Comparison of ENCODE assay signal across 8 cellular contexts in genomic region chr12:82517027-82517426, GRCh38.
DNase-seq lines count a peak whose midpoint lies in the region; ATAC-seq, FAIRE-seq and TF ChIP-seq lines count a peak whose summit lies in the region.

No MANE protein-coding gene starts in this region.

- TF ChIP-seq POLR2A in GM12891 (IDR thresholded peaks at IDR 0.05; ENCODE audit: low read depth, low read length) = no peak

- no peaks in the 10 kb centered on the region for H3K4me1 ChIP-seq in SK-N-SH (ENCODE audit: control insufficient read depth in 1 of 2, insufficient read depth in 2 of 2, low read depth in 1 of 2, low read length in 1 of 2)
- no peaks in the 10 kb centered on the region for H3K4me1 ChIP-seq in mesenchymal stem cell (ENCODE audit: control insufficient read depth, insufficient read depth, low read depth, low read length)

- H4K91ac ChIP-seq in mesenchymal stem cell (ENCODE audit: low read length) = no peak overlapping the region

- no peak overlapping the region for H3K27ac ChIP-seq in SK-N-SH (ENCODE audit: low read depth in 2 of 2, low read length in 1 of 2)
- no peak overlapping the region for H3K27ac ChIP-seq in mesenchymal stem cell (ENCODE audit: low read length, poor library complexity, severe bottlenecking)

- ATAC-seq in GM18907 (IDR thresholded peaks at IDR 0.05; ENCODE audit: unreplicated experiment) (peak; percentile 89), HG03097 (IDR thresholded peaks at IDR 0.05; ENCODE audit: low FRiP score, unreplicated experiment) (peak; percentile 64)

- no peaks in the 10 kb centered on the region for H3K36me3 ChIP-seq in SK-N-SH (replicated peaks in 1 of 2; ENCODE audit: control insufficient read depth in 1 of 2, insufficient read depth in 2 of 2, low read length in 1 of 2)
- H3K36me3 ChIP-seq in mesenchymal stem cell (ENCODE audit: control insufficient read depth in 1 of 2, insufficient read depth in 2 of 2, low read depth in 1 of 2, low read length in 2 of 2) = no peaks in the 10 kb centered on the region

- no peak; the same call in 1 of the 2 replicates for TF ChIP-seq RAD21 in SK-N-SH (IDR thresholded peaks at IDR 0.05; ENCODE audit: low read length)

- no peak overlapping the region for H2BK5ac ChIP-seq in mesenchymal stem cell (ENCODE audit: low read depth, low read length, poor library complexity, severe bottlenecking)

- H2AK5ac ChIP-seq in mesenchymal stem cell (ENCODE audit: low read length, severe bottlenecking) = no peak overlapping the region

- H3K9ac ChIP-seq in SK-N-SH (no peak overlapping the region), mesenchymal stem cell (ENCODE audit: low read length) (no peak overlapping the region)

- no peaks in the 10 kb centered on the region for H3K79me1 ChIP-seq in mesenchymal stem cell (replicated peaks; ENCODE audit: low read length, poor library complexity, severe bottlenecking)

- no peak overlapping the region for H3K18ac ChIP-seq in mesenchymal stem cell (ENCODE audit: low read depth in 1 of 2, low read length in 2 of 2)

- CTCF ChIA-PET in SK-N-SH (lab: Yijun Ruan, JAX) = interaction anchor here (1.2 kb wide), 1 partner anchor 9 kb away, joined by 4 read pairs; no protein-coding TSS in a partner anchor

- no peak for TF ChIP-seq EP300 in SK-N-SH (IDR thresholded peaks at IDR 0.05; ENCODE audit: borderline replicate concordance in 1 of 2, low read depth in 1 of 2, low read length in 1 of 2)

- H4K20me1 ChIP-seq in SK-N-SH (ENCODE audit: insufficient read depth) = no peaks in the 10 kb centered on the region

- no peak overlapping the region for H4K8ac ChIP-seq in mesenchymal stem cell (ENCODE audit: low read length)

- no peak overlapping the region; a peak in 1 of 4 replicates for H3K4me3 ChIP-seq in SK-N-SH (ENCODE audit: low read depth in 2 of 2, low read length in 1 of 2)
- no peak overlapping the region for H3K4me3 ChIP-seq in mesenchymal stem cell (ENCODE audit: insufficient read depth in 1 of 2, low read depth in 1 of 2, low read length in 2 of 2)

- H3K9me3 ChIP-seq in SK-N-SH (no peaks in the 10 kb centered on the region), mesenchymal stem cell (ENCODE audit: control insufficient read depth, low read length) (no peaks in the 10 kb centered on the region)

- peak; percentile 58 for DNase-seq in ACHN
- peak; percentile 1 for DNase-seq in SK-N-SH
- peak; percentile 9 for DNase-seq in mesenchymal stem cell
- DNase-seq in GM12891 (ENCODE audit: insufficient read length, low spot score) = no peak
- DNase-seq in NCI-H2196 treated with DMSO at 0.1 percent for 48 hours (lab: John Stamatoyannopoulos, UW; ENCODE audit: unreplicated experiment) = no peak
- no peak for DNase-seq in occipital lobe (lab: John Stamatoyannopoulos, UW)

- no peak overlapping the region for H2BK12ac ChIP-seq in mesenchymal stem cell (ENCODE audit: low read length in 2 of 2)

- no peaks in the 10 kb centered on the region for H3K27me3 ChIP-seq in SK-N-SH (ENCODE audit: insufficient read depth)
- H3K27me3 ChIP-seq in mesenchymal stem cell (ENCODE audit: control insufficient read depth in 1 of 2, insufficient read depth in 1 of 2, low read length in 2 of 2) = no peaks in the 10 kb centered on the region

- no peak overlapping the region for H3K23ac ChIP-seq in mesenchymal stem cell (ENCODE audit: low read length in 2 of 2)

- POLR2A ChIA-PET in SK-N-SH (lab: Yijun Ruan, JAX) = no interaction called here

- no peaks in the 10 kb centered on the region for H3K9me2 ChIP-seq in SK-N-SH

- H3K14ac ChIP-seq in mesenchymal stem cell (ENCODE audit: low read length in 2 of 2) = no peak overlapping the region

- in situ Hi-C loops in ACHN (cut with HindIII; ENCODE audit: low pct_ligation_motif_present, low pct_unique_long_range_greater_than_20kb, low sequenced_read_pairs) = no loop called here

- no peak overlapping the region for H2AFZ ChIP-seq in SK-N-SH (ENCODE audit: low read depth)
- no peak overlapping the region for H2AFZ ChIP-seq in mesenchymal stem cell (ENCODE audit: low read depth, low read length)

- no peak for FAIRE-seq in GM12891 (lab: Jason Lieb, UNC)

- H3K79me2 ChIP-seq in SK-N-SH (ENCODE audit: insufficient read depth) = no peaks in the 10 kb centered on the region

- H2BK120ac ChIP-seq in mesenchymal stem cell (ENCODE audit: low read depth, low read length) = no peak overlapping the region

- no peak overlapping the region for H3K4me2 ChIP-seq in SK-N-SH
- no peak overlapping the region for H3K4me2 ChIP-seq in mesenchymal stem cell (ENCODE audit: low read length, poor library complexity, severe bottlenecking)

- no peak overlapping the region for H2BK15ac ChIP-seq in mesenchymal stem cell (ENCODE audit: low read depth, poor library complexity, severe bottlenecking)

- peak; percentile 57 for TF ChIP-seq CTCF in SK-N-SH (IDR thresholded peaks at IDR 0.05)

- no peak overlapping the region for H3K4ac ChIP-seq in mesenchymal stem cell (ENCODE audit: low read depth in 1 of 2, low read length in 2 of 2)

- no peaks in the 10 kb centered on the region for H3F3A ChIP-seq in SK-N-SH (replicated peaks; ENCODE audit: insufficient read depth)

TF ChIP-seq in SK-N-SH, 30 proteins besides CTCF, POLR2A, EP300 and RAD21:
- TF ChIP-seq EZH2phosphoT487 (IDR thresholded peaks at IDR 0.05; ENCODE audit: borderline replicate concordance, low read depth) = no peak
- TF ChIP-seq POLR2AphosphoS5 (IDR thresholded peaks at IDR 0.05; ENCODE audit: low read depth, low read length) = no peak

TF ChIP-seq in GM12891, 5 proteins besides CTCF, POLR2A, EP300 and RAD21:
- TF ChIP-seq POU2F2 (IDR thresholded peaks at IDR 0.05; ENCODE audit: low read depth, low read length) (no peak), POLR2AphosphoS5 (IDR thresholded peaks at IDR 0.05; ENCODE audit: low read depth, low read length) (no peak), TAF1 (IDR thresholded peaks at IDR 0.05; ENCODE audit: low read depth, low read length) (no peak), SPI1 (IDR thresholded peaks at IDR 0.05; ENCODE audit: low read depth, low read length) (no peak)

Comparison
In these comparisons a context has a peak if more than half of its experiments do, and no peak if none do; other contexts are left out.
1. DNase-seq: peak in ACHN (single experiment), SK-N-SH (single experiment) and mesenchymal stem cell (single experiment); none in GM12891 (single experiment), NCI-H2196 treated with DMSO at 0.1 percent for 48 hours (single experiment) and occipital lobe (single experiment).